In the genomic region with DNA sequence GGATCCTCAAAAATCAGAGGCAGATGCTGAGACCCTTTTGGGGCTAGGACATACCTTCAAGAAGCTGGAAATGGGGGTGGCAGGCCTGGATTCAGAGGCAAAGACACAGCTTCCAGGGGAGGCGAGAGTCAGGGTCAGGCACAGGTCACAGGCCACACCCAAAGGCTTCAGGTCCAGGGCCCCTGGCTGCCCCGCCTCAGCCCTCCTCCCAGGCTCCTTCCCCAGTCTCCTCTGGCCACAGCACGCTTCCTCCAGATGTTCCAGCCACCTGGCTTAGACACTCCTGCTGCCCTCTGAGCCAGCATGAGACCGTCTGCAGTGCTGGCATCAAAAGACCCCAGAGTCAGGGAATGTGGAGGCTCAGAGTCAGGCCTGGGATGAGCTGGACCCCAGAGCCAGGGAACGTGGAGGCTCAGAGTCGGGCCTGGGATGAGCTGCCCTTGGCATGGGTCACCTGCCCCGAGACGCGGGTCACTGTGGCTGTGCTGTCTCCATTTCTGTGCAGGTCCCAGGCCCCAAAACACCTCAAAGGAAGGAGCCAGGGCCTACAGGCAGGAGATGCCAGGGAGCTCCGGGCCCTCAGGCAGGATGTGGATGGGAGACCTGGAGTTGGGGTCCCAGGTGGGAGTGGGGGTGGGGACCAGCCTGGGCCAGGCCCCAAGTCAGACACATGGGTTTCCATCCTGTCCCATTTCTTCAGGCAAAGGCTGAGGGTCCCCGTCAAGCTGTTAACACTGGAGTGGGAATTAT, we compare ENCODE assay signal across 23 cellular contexts. TPM values are rescaled to one million over a fixed set of nuclear protein-coding genes. Genes with fewer than 3 reads are reported as not detected.
"Had no signal": no experiment of that assay in that cellular context is flagged by ENCODE, and none has a peak within 500 bp of the region (broad histone marks: within the 10 kb centered on the region; RNA-seq: fewer than 3 reads in every experiment).

No MANE protein-coding gene starts in this region.

- ATAC-seq: activated naive CD4-positive, alpha-beta T cell treated with anti-CD3 and anti-CD28 coated beads, Interleukin-2, amount 50 U/mL, for 72 hours; activated T-cell treated with anti-CD3 and anti-CD28 coated beads, Interleukin-2, amount 50 U/mL, for 4 hours; PC-3; SK-N-SH treated with all-trans-retinoic acid at 6 μM for 48 hours; WTC11 had no signal

- H3K9me3 ChIP-seq: SJSA1 had no signal

- H3K4me3 ChIP-seq: SJSA1 had no signal

- DNase-seq: activated CD4-positive, alpha-beta memory T cell treated with anti-CD3 and anti-CD28 coated beads for 36 hours; activated CD4-positive, alpha-beta T cell treated with anti-CD3 and anti-CD28 coated beads for 48 hours; activated CD4-positive, CD25-positive, alpha-beta regulatory T cell treated with anti-CD3 and anti-CD28 coated beads, Interleukin-2, amount 50 U/mL, for 72 hours; activated CD8-positive, alpha-beta memory T cell treated with anti-CD3 and anti-CD28 coated beads for 24 hours; activated effector memory CD4-positive, alpha-beta T cell treated with anti-CD3 and anti-CD28 coated beads, Interleukin-2, amount 50 U/mL, for 16 hours; activated naive CD4-positive, alpha-beta T cell treated with Interleukin-2 at 50 U/mL for 16 hours; activated naive CD8-positive, alpha-beta T cell treated with anti-CD3 and anti-CD28 coated beads, Interleukin-2, amount 50 U/mL, for 24 hours; activated T-cell treated with anti-CD3 and anti-CD28 coated beads, Interleukin-2, amount 50 U/mL, for 4 hours; amniotic stem cell; Kasumi-1; NCI-H1105 treated with DMSO at 0.1 percent for 48 hours; NCI-H1436 treated with DMSO at 0.1 percent for 48 hours; NCI-H187; NCI-H2081; NCI-H446; PC-3; SHP77; SW 1271 had no signal

- H3K27ac ChIP-seq: SJSA1 had no signal

- H3K36me3 ChIP-seq: SJSA1 had no signal

- H3K4me1 ChIP-seq: SJSA1 had no signal

RNA-seq across cellular contexts. Expression of a gene that starts 58.9 kb away (rescaled TPM):
- total RNA-seq: activated CD4-positive, alpha-beta memory T cell treated with anti-CD3 and anti-CD28 coated beads for 36 hours; activated naive CD4-positive, alpha-beta T cell treated with anti-CD3 and anti-CD28 coated beads, Interleukin-2, amount 50 U/mL, for 72 hours; activated T-cell treated with anti-CD3 and anti-CD28 coated beads, Interleukin-2, amount 50 U/mL, for 4 hours; SJSA1; T-helper 1 cell treated with Interleukin-12 subunit alpha and Interleukin-12 subunit beta and Interleukin-4 antibody, amounts not matched to agents 30 ng/mL and 1 ng/mL, for 36 hours had no signal
